8 cellular contexts compared by ENCODE assay signal in the genomic region with DNA sequence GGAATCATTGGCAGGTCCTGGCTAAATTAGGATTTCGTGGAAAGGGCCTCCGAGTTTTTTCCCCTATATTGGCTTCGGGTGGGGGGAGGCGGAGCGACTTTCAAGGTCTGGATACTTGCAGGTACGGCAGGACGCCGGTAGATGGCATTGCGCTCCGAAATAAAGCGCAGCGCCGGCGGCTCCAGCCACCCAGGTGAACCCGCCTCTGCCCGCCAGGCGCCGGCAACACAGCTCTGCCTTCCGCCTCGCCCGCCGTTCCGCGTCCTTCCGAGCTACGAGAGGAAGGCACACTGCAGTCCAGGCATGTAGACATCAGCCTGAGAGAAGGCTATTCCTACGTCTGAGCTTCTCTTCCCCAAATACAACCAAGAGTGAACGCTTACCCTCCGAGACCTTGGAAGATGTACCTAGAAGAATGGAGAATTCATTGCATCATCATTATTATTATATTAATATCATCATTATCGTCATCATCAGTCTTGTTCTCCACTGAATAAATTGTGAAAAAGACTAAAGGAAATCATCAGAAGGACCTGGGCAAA.
DNase-seq lines count a peak whose midpoint lies in the region; ATAC-seq and TF ChIP-seq lines count a peak whose summit lies in the region.

No MANE protein-coding gene starts in this region.

- H3K4me3 ChIP-seq in lung = no peak overlapping the region

- peaks cover 0 to 2% of the 10 kb centered on the region in 2 donors for H3K36me3 ChIP-seq in lung (ENCODE audit: control insufficient read depth in 2 of 2, insufficient read depth in 2 of 2, low read length in 2 of 2)

- WGBS in lung, 2 donors = 2% methylated on average over 30 of the region's 30 CpGs

- H3K9me3 ChIP-seq in lung (ENCODE audit: control insufficient read depth in 2 of 2, insufficient read depth in 1 of 2, low read length in 1 of 2) = no peaks in the 10 kb centered on the region

- ATAC-seq in GM19372 (IDR thresholded peaks at IDR 0.05; ENCODE audit: low read depth, unreplicated experiment) (peak; percentile 98), HG03460 (IDR thresholded peaks at IDR 0.05; ENCODE audit: unreplicated experiment) (peak; percentile 98), lung (ENCODE audit: insufficient read depth, low FRiP score) (peak; percentile 84)

- TF ChIP-seq CTCF in lung (IDR thresholded peaks at IDR 0.05; ENCODE audit: control extremely low read depth, extremely low read depth) = peak; percentile 86

- DNase-seq in C1 segment of cervical spinal cord (lab: John Stamatoyannopoulos, UW) = peak in 12 of 14 donors; percentile 3 to 56 (median 30)
- DNase-seq in NCI-H510A treated with DMSO at 0.1 percent for 48 hours (lab: John Stamatoyannopoulos, UW) = peak; percentile 86
- peak; percentile 58 for DNase-seq in activated CD4-positive, alpha-beta T cell treated with anti-CD3 and anti-CD28 coated beads, Interleukin-2, amount 50 U/mL, for 1 hour
- peak; percentile 93 for DNase-seq in ecto neural progenitor cell (ENCODE audit: low spot score)
- peak; percentile 88 for DNase-seq in lung (ENCODE audit: low spot score)
- peak; percentile 22 to 73 (median 38) for DNase-seq in stimulated activated CD4-positive, alpha-beta T cell treated with anti-CD3 and anti-CD28 coated beads, TNF-alpha, amount 100 ng/mL, for 24 hours (ENCODE audit: low read depth in 3 of 3)

- peak overlapping the region in 1 of 2 donors; percentile 84 for H3K27ac ChIP-seq in lung (ENCODE audit: low read depth in 1 of 2, low read length in 1 of 2)

- H3K4me1 ChIP-seq in lung (ENCODE audit: control insufficient read depth in 2 of 2, insufficient read depth in 2 of 2, low read length in 2 of 2) = peaks cover 0 to 1% of the 10 kb centered on the region in 2 donors

- no peaks in the 10 kb centered on the region for H3K27me3 ChIP-seq in lung (ENCODE audit: control insufficient read depth, insufficient read depth)

Comparison
In these comparisons a context has a peak if more than half of its experiments do, and no peak if none do; other contexts are left out.
1. DNase-seq: peak in every context shown above with its lines; median percentile 93 in ecto neural progenitor cell; 88 in lung; 86 in NCI-H510A treated with DMSO at 0.1 percent for 48 hours; 58 in activated CD4-positive, alpha-beta T cell treated with anti-CD3 and anti-CD28 coated beads, Interleukin-2, amount 50 U/mL, for 1 hour; 38 in stimulated activated CD4-positive, alpha-beta T cell treated with anti-CD3 and anti-CD28 coated beads, TNF-alpha, amount 100 ng/mL, for 24 hours; 30 in C1 segment of cervical spinal cord.